Comparison of ENCODE assay signal across 30 cellular contexts in genomic region chr10:113341138-113341537, GRCh38.
"Had no signal": no experiment of that assay in that cellular context is flagged by ENCODE, and none has a peak within 500 bp of the region (broad histone marks: within the 10 kb centered on the region; RNA-seq: fewer than 3 reads in every experiment).

No MANE protein-coding gene starts in this region.

- H3K27ac ChIP-seq: left lung, lower lobe of right lung, neural progenitor cell, neutrophil, parathyroid adenoma, psoas muscle, right lobe of liver, suprapubic skin, thoracic aorta, tibial artery, upper lobe of right lung, uterus had no signal

- ATAC-seq: left colon; left lung; lower lobe of right lung; natural killer cell; psoas muscle; right lobe of liver; stimulated activated naive B cell treated with anti-CD40 and anti-IgM and Interleukin-4, amounts not matched to agents 10 μg/mL and 1 μg/mL and 100 μg/mL, for 72 hours; upper lobe of right lung had no signal

- H3K4me3 Mint-ChIP-seq: immature natural killer cell; mesothelial cell of epicardium; naive B cell; natural killer cell; nephron progenitor cell; neural progenitor cell; stimulated activated naive B cell treated with anti-CD40 and anti-IgM and Interleukin-4, amounts not matched to agents 10 μg/mL and 1 μg/mL and 100 μg/mL, for 72 hours; stimulated activated naive CD8-positive, alpha-beta T cell treated with anti-CD3 and anti-CD28 coated beads, Interleukin-15, Interleukin-2, amounts not matched to agents 100 ng/mL and 50 ng/mL, for 24 hours had no signal

- DNase-seq: hypothalamus; immature natural killer cell; kidney; left colon; left lung; lower lobe of right lung; mesendoderm; naive B cell; natural killer cell; nephron progenitor cell; occipital lobe; psoas muscle; right lobe of liver; stimulated activated CD4-positive, alpha-beta T cell treated with anti-CD3 and anti-CD28 coated beads, Interleukin-1b, Interleukin-23, amount 100 ng/mL, for 48 hours; stimulated activated CD4-positive, alpha-beta T cell treated with anti-CD3 and anti-CD28 coated beads, Interleukin-2, amount 100 ng/mL, for 48 hours; stimulated activated CD4-positive, alpha-beta T cell treated with anti-CD3 and anti-CD28 coated beads, Interleukin-4, amount 100 ng/mL, for 4 hours; stimulated activated CD8-positive, alpha-beta memory T cell treated with anti-CD3 and anti-CD28 coated beads, Interleukin-4, amount 100 ng/mL, for 48 hours; stimulated activated naive B cell treated with anti-CD40 and anti-IgM and Interleukin-4, amounts not matched to agents 10 μg/mL and 1 μg/mL and 100 μg/mL, for 72 hours; tibial artery; trophoblast cell; upper lobe of right lung; uterus had no signal

- H3K9me3 Mint-ChIP-seq: immature natural killer cell; natural killer cell; stimulated activated naive CD8-positive, alpha-beta T cell treated with anti-CD3 and anti-CD28 coated beads, Interleukin-15, Interleukin-2, amounts not matched to agents 100 ng/mL and 50 ng/mL, for 24 hours had no signal

- H3K27me3 ChIP-seq: left lung, neural progenitor cell, neutrophil, right lobe of liver, suprapubic skin, tibial artery, upper lobe of right lung, uterus had no signal

- H3K4me1 Mint-ChIP-seq: immature natural killer cell; naive B cell; natural killer cell; stimulated activated naive B cell treated with anti-CD40 and anti-IgM and Interleukin-4, amounts not matched to agents 10 μg/mL and 1 μg/mL and 100 μg/mL, for 72 hours had no signal

- H3K36me3 Mint-ChIP-seq: immature natural killer cell; mesothelial cell of epicardium; naive B cell; natural killer cell; neural progenitor cell; stimulated activated naive B cell treated with anti-CD40 and anti-IgM and Interleukin-4, amounts not matched to agents 10 μg/mL and 1 μg/mL and 100 μg/mL, for 72 hours had no signal

- H3K9me3 ChIP-seq: left lung, lower lobe of right lung, neutrophil, psoas muscle, right lobe of liver, suprapubic skin, thoracic aorta, tibial artery, upper lobe of right lung, uterus had no signal

- H3K27me3 Mint-ChIP-seq: stimulated activated naive CD8-positive, alpha-beta T cell treated with anti-CD3 and anti-CD28 coated beads, Interleukin-15, Interleukin-2, amounts not matched to agents 100 ng/mL and 50 ng/mL, for 24 hours had no signal

- H3K4me3 ChIP-seq: left lung, lower lobe of right lung, neural progenitor cell, psoas muscle, right lobe of liver, smooth muscle cell, suprapubic skin, thoracic aorta, tibial artery, upper lobe of right lung, uterus had no signal

- H3K27ac Mint-ChIP-seq: immature natural killer cell; mesothelial cell of epicardium; naive B cell; natural killer cell; nephron progenitor cell; stimulated activated naive B cell treated with anti-CD40 and anti-IgM and Interleukin-4, amounts not matched to agents 10 μg/mL and 1 μg/mL and 100 μg/mL, for 72 hours; stimulated activated naive CD8-positive, alpha-beta T cell treated with anti-CD3 and anti-CD28 coated beads, Interleukin-15, Interleukin-2, amounts not matched to agents 100 ng/mL and 50 ng/mL, for 24 hours had no signal
